Comparison of ENCODE assay signal across 8 cellular contexts in the genomic region with DNA sequence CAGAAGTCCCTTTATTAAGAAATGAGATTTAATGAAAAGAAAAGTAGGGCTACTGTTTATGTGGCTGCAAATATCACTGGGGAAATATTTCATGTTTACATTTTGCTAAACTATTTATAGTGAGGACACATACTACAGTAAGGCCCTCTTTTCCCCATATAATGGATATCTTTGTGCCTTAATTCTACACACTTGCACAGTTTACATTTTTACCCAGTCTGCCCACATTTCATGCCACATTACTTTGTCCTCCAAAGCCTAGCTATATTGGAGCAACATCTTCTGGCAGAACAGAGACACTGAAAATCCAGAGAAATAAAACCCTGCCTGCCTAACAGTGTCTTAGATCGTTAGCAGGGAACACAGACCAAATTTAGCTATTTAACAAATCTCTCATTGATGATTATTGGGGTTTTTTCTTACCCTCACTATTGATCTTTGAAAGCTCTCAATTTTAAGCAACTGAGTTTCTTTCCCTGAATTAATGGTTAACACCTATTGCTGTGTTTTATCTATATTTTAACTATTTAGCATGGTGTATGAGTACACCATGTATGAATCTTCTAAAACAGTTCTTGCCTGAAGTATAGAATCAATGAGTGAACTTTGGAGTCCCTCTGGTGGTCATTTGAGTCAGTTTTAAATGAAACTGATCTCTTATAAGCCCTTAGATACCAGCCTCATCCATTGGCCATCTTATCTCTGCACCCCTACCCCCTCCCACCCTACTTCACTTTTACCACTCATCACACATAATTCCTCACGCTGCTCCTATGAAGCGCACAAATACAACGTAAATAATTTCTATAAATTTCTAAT.
DNase-seq lines count a peak whose midpoint lies in the region; ATAC-seq and TF ChIP-seq lines count a peak whose summit lies in the region.

No MANE protein-coding gene starts in this region.

- CTCF ChIA-PET in Calu3 (lab: Charles Lee), result interaction anchor here (0.9 to 1.4 kb wide), 3 partner anchors 24 to 1922 kb away, joined by 3 to 5 read pairs (median 3); no protein-coding TSS in a partner anchor

- H3K36me3 ChIP-seq in RWPE2 (ENCODE audit: low read depth) (no peaks in the 10 kb centered on the region), hepatocyte (replicated peaks; ENCODE audit: insufficient read depth, low read depth) (no peaks in the 10 kb centered on the region), transverse colon (no peaks in the 10 kb centered on the region)

- DNase-seq in Calu3, result no peak
- DNase-seq in RWPE2 (ENCODE audit: low spot score), result no peak
- DNase-seq in hepatocyte (ENCODE audit: low spot score), result peak; percentile 45
- no peak for DNase-seq in cortex of kidney (lab: John Stamatoyannopoulos, UW)
- no peak for DNase-seq in transverse colon
- DNase-seq in COLO668 (lab: John Stamatoyannopoulos, UW; ENCODE audit: unreplicated experiment), result no peak

- H3K27me3 Mint-ChIP-seq in Calu3 (ENCODE audit: unreplicated experiment), result peaks cover under 1% of the 10 kb centered on the region

- peak overlapping the region; percentile 13 for H3K4me2 ChIP-seq in hepatocyte

- H3K27ac Mint-ChIP-seq in Calu3 (ENCODE audit: unreplicated experiment), result no peak overlapping the region

- H3K27ac ChIP-seq in RWPE2 (ENCODE audit: poor library complexity, severe bottlenecking), result no peak overlapping the region
- H3K27ac ChIP-seq in hepatocyte, result no peak overlapping the region
- no peak overlapping the region for H3K27ac ChIP-seq in transverse colon

- H3K9me3 Mint-ChIP-seq in Calu3 (ENCODE audit: low read depth, unreplicated experiment), result no peaks in the 10 kb centered on the region

- no peaks in the 10 kb centered on the region for H3K27me3 ChIP-seq in RWPE2 (ENCODE audit: insufficient read depth, poor library complexity, severe bottlenecking)
- no peaks in the 10 kb centered on the region for H3K27me3 ChIP-seq in hepatocyte
- H3K27me3 ChIP-seq in transverse colon, result no peaks in the 10 kb centered on the region

- no TSS peak for BruUV-seq in Calu3 (replicated peaks; lab: Mats Ljungman, UMichigan)

- no peak overlapping the region for H3K4me3 Mint-ChIP-seq in Calu3 (ENCODE audit: low read depth, unreplicated experiment)

- peak; percentile 71 for ATAC-seq in GM19043 (IDR thresholded peaks at IDR 0.05; ENCODE audit: low read depth, unreplicated experiment)
- ATAC-seq in HG03565 (IDR thresholded peaks at IDR 0.05; ENCODE audit: unreplicated experiment), result peak; percentile 83
- peak; percentile 23; the same call in 1 of the 3 replicates for ATAC-seq in RWPE2 (ENCODE audit: low read depth)

- no peak overlapping the region for H3K4me3 ChIP-seq in RWPE2 (ENCODE audit: severe bottlenecking)
- H3K4me3 ChIP-seq in hepatocyte, result no peak overlapping the region
- no peak overlapping the region for H3K4me3 ChIP-seq in transverse colon

- no peaks in the 10 kb centered on the region for H3K4me1 Mint-ChIP-seq in Calu3 (ENCODE audit: low read depth, unreplicated experiment)

- no peaks in the 10 kb centered on the region for H3K79me2 ChIP-seq in hepatocyte

- intact Hi-C loops in Calu3 (cut with micrococcal nuclease; ENCODE audit: unreplicated experiment), result loop anchor here (2.0 to 5.0 kb wide), 3 partner anchors 51 to 766 kb away; no protein-coding TSS in a partner anchor
- intact Hi-C loops in transverse colon (cut with DNase I; ENCODE audit: low total_unique reads), result no loop called here

- TF ChIP-seq EP300 in transverse colon (IDR thresholded peaks at IDR 0.05; ENCODE audit: low read depth), result no peak

- TF ChIP-seq POLR2A in transverse colon (IDR thresholded peaks at IDR 0.05), result no peak

- no peak overlapping the region for H2AFZ ChIP-seq in hepatocyte

- no peaks in the 10 kb centered on the region for H3K4me1 ChIP-seq in RWPE2 (ENCODE audit: insufficient read depth, poor library complexity, severe bottlenecking)
- H3K4me1 ChIP-seq in hepatocyte (ENCODE audit: insufficient read depth), result peaks cover 20% of the 10 kb centered on the region
- peaks cover 0 to 8% (median 0%) of the 10 kb centered on the region in 4 donors for H3K4me1 ChIP-seq in transverse colon

- H3K9me3 ChIP-seq in RWPE2 (ENCODE audit: severe bottlenecking) (no peaks in the 10 kb centered on the region), hepatocyte (ENCODE audit: low read depth) (no peaks in the 10 kb centered on the region), transverse colon (no peaks in the 10 kb centered on the region)

- no peaks in the 10 kb centered on the region for H3K36me3 Mint-ChIP-seq in Calu3 (ENCODE audit: insufficient read depth, unreplicated experiment)

- WGBS in hepatocyte (ENCODE audit: low lambda C conversion rate, missing lambda C conversion rate), result 42% methylated on average over 4 of the region's 4 CpGs
- whole genome bisulfite sequencing in transverse colon (ENCODE audit: low coverage in 1 of 2), 2 donors, result 57 to 64% methylated on average over 4 of the region's 4 CpGs

- H3K9me2 ChIP-seq in hepatocyte (replicated peaks; ENCODE audit: insufficient read depth), result no peaks in the 10 kb centered on the region

- no peaks in the 10 kb centered on the region for H4K20me1 ChIP-seq in hepatocyte (ENCODE audit: insufficient read depth, poor library complexity, severe bottlenecking)

- in situ Hi-C loops in transverse colon (cut with MboI; ENCODE audit: low pct_ligation_motif_present in 1 of 4, low pct_unique_long_range_greater_than_20kb in 1 of 4, low sequenced_read_pairs in 3 of 4), result no loop called here

- TF ChIP-seq CTCF in Calu3 (IDR thresholded peaks at IDR 0.05; ENCODE audit: unreplicated experiment), result peak; percentile 57
- peak; percentile 32 for TF ChIP-seq CTCF in RWPE2 (IDR thresholded peaks at IDR 0.05; ENCODE audit: poor library complexity, severe bottlenecking)
- peak; percentile 48 for TF ChIP-seq CTCF in hepatocyte (IDR thresholded peaks at IDR 0.05; ENCODE audit: poor library complexity)
- peak in 1 of 5 experiments; percentile 13 for TF ChIP-seq CTCF in transverse colon (IDR thresholded peaks at IDR 0.05)

Comparison
In these comparisons a context has a peak if more than half of its experiments do, and no peak if none do; other contexts are left out.
1. ATAC-seq: peak in every context shown above with its lines; median percentile 83 in HG03565; 71 in GM19043; 23 in RWPE2.